Comparison of ENCODE assay signal across 27 cellular contexts in genomic region chrX:109902665-109903064, GRCh38.
A peak's percentile ranks its signal among the peaks of the same experiment; 100 is the strongest.
DNase-seq lines count a peak whose midpoint lies in the region; ATAC-seq and TF ChIP-seq lines count a peak whose summit lies in the region.
"Had no signal": no experiment of that assay in that cellular context is flagged by ENCODE, and none has a peak within 500 bp of the region (broad histone marks: within the 10 kb centered on the region; RNA-seq: fewer than 3 reads in every experiment).

No MANE protein-coding gene starts in this region.

- no peak overlapping the region for H3K4me3 ChIP-seq in fibroblast of the aortic adventitia (ENCODE audit: low read depth, low read length)
- H3K4me3 ChIP-seq: adrenal gland, esophagus squamous epithelium, ovary, sigmoid colon, tibial nerve had no signal

- peak; percentile 30 for DNase-seq in NCI-H82 (lab: John Stamatoyannopoulos, UW)
- no peak for DNase-seq in NCI-H82 treated with DMSO at 0.1 percent for 48 hours (lab: John Stamatoyannopoulos, UW; ENCODE audit: unreplicated experiment)
- peak; percentile 35 for DNase-seq in amniotic epithelial cell (ENCODE audit: low read depth)
- peak; percentile 49 for DNase-seq in fibroblast of the aortic adventitia (ENCODE audit: low read depth)
- no peak for DNase-seq in NCI-H2029 (lab: John Stamatoyannopoulos, UW)
- no peak for DNase-seq in SKM-1 (lab: John Stamatoyannopoulos, UW; ENCODE audit: unreplicated experiment)
- DNase-seq: activated CD4-positive, alpha-beta T cell treated with anti-CD3 and anti-CD28 coated beads for 4 hours; activated CD8-positive, alpha-beta memory T cell treated with anti-CD3 and anti-CD28 coated beads, Interleukin-2, amount 50 U/mL, for 4 hours; activated effector memory CD4-positive, alpha-beta T cell treated with Interleukin-2 at 50 U/mL for 16 hours; cerebellar nuclear complex; effector CD4-positive, alpha-beta T cell; esophagus squamous epithelium; hypothalamus; KBM-7; kidney; naive thymus-derived CD8-positive, alpha-beta T cell; NCI-H1048; NCI-H2081 treated with DMSO at 0.1 percent for 48 hours; NCI-H510A; ovary; sigmoid colon; stimulated activated CD4-positive, alpha-beta T cell treated with anti-CD3 and anti-CD28 coated beads, Interleukin-2, amount 100 ng/mL, for 24 hours; stimulated activated naive CD4-positive, alpha-beta T cell treated with Interleukin-2 at 50 U/mL for 16 hours had no signal

- no peak for TF ChIP-seq CTCF in fibroblast of the aortic adventitia (IDR thresholded peaks at IDR 0.05; ENCODE audit: insufficient read depth, low read length)

- no peak for ATAC-seq in HG03135 (IDR thresholded peaks at IDR 0.05; ENCODE audit: unreplicated experiment)
- no peak for ATAC-seq in GM21737 (IDR thresholded peaks at IDR 0.05; ENCODE audit: unreplicated experiment)
- ATAC-seq: naive thymus-derived CD8-positive, alpha-beta T cell had no signal

Comparison
In these comparisons a context has a peak if more than half of its experiments do, and no peak if none do; other contexts are left out.
1. DNase-seq: peak in NCI-H82 (single experiment), amniotic epithelial cell (single experiment) and fibroblast of the aortic adventitia (single experiment); none in NCI-H82 treated with DMSO at 0.1 percent for 48 hours (single experiment), NCI-H2029 (single experiment) and SKM-1 (single experiment).